ENCODE assay signal across 8 cellular contexts in genomic region chr1:19918057-19918456, GRCh38. TPM values are rescaled to one million over a fixed set of nuclear protein-coding genes. Genes with fewer than 3 reads are reported as not detected.
A peak's percentile ranks its signal among the peaks of the same experiment; 100 is the strongest.
DNase-seq lines count a peak whose midpoint lies in the region; ATAC-seq and TF ChIP-seq lines count a peak whose summit lies in the region.

No MANE protein-coding gene starts in this region.

- H3K79me2 ChIP-seq in SU-DHL-6 (ENCODE audit: insufficient read depth, low read length), result no peaks in the 10 kb centered on the region

- H3K27me3 ChIP-seq in SU-DHL-6 (ENCODE audit: low read length), result no peaks in the 10 kb centered on the region
- H3K27me3 ChIP-seq in heart right ventricle, result peaks cover 0 to 8% (median 0%) of the 10 kb centered on the region in 7 donors
- no peaks in the 10 kb centered on the region for H3K27me3 ChIP-seq in aorta (ENCODE audit: control insufficient read depth in 1 of 2, insufficient read depth in 2 of 2, low read length in 1 of 2)

- DNase-seq in GF-D8 (lab: John Stamatoyannopoulos, UW) (peak; percentile 18), NCI-H1048 (lab: John Stamatoyannopoulos, UW) (peak; percentile 51), heart right ventricle (peak; percentile 75 to 80), pulmonary artery endothelial cell (ENCODE audit: low read depth, low spot score) (peak; percentile 30), aorta (peak; percentile 82 to 91)
- peak; percentile 75 for DNase-seq in activated naive CD8-positive, alpha-beta T cell treated with anti-CD3 and anti-CD28 coated beads, Interleukin-2, amount 50 U/mL, for 16 hours (ENCODE audit: low read depth, low spot score)

- ATAC-seq in heart right ventricle, result peak; percentile 49 to 87 (median 82)
- ATAC-seq in aorta (ENCODE audit: low FRiP score), result peak; percentile 78
- no peak for ATAC-seq in GM19328 (IDR thresholded peaks at IDR 0.05; ENCODE audit: unreplicated experiment)

- H4K20me1 ChIP-seq in SU-DHL-6 (ENCODE audit: low read depth, low read length), result no peaks in the 10 kb centered on the region

- WGBS in heart right ventricle, 2 donors, result 10 to 12% methylated on average over 6 of the region's 6 CpGs
- 12 to 16% methylated on average over 6 of the region's 6 CpGs for WGBS in aorta, 2 donors

- TF ChIP-seq CTCF in SU-DHL-6 (IDR thresholded peaks at IDR 0.05; ENCODE audit: insufficient read depth, low read length, poor library complexity, severe bottlenecking) (peak; percentile 82), heart right ventricle (IDR thresholded peaks at IDR 0.05) (peak; percentile 80 to 92 (median 90))

- intact Hi-C loops in heart right ventricle (cut with DNase I) (loop anchor here (1.0 to 5.0 kb wide), 10 partner anchors 49 to 577 kb away; no protein-coding TSS in a partner anchor), aorta (cut with DNase I) (loop anchor here (1.0 to 2.0 kb wide), 4 partner anchors 234 to 577 kb away; no protein-coding TSS in a partner anchor)

- no peak overlapping the region for H3K9ac ChIP-seq in SU-DHL-6 (ENCODE audit: low read length)

- H3K9me2 ChIP-seq in SU-DHL-6 (replicated peaks; ENCODE audit: insufficient read depth, low read length), result no peaks in the 10 kb centered on the region

- no peak overlapping the region for H2AFZ ChIP-seq in SU-DHL-6 (ENCODE audit: low read depth, low read length, severe bottlenecking)

- no peak overlapping the region for H3K4me2 ChIP-seq in SU-DHL-6 (ENCODE audit: low read depth, low read length, poor library complexity, severe bottlenecking)

- H3K4me1 ChIP-seq in heart right ventricle, result peaks cover 0 to 10% (median 0%) of the 10 kb centered on the region in 9 donors
- no peaks in the 10 kb centered on the region for H3K4me1 ChIP-seq in aorta (ENCODE audit: control insufficient read depth in 1 of 2, insufficient read depth in 2 of 2, low read length in 2 of 2)

- H3K36me3 ChIP-seq in SU-DHL-6 (ENCODE audit: low read length) (no peaks in the 10 kb centered on the region), heart right ventricle (peaks cover 0 to 23% (median 5%) of the 10 kb centered on the region in 9 donors), aorta (ENCODE audit: control insufficient read depth in 1 of 2, insufficient read depth in 2 of 2, low read length in 1 of 2) (peaks cover 0 to 5% of the 10 kb centered on the region in 2 donors)

- no peak overlapping the region for H3K27ac ChIP-seq in SU-DHL-6 (ENCODE audit: low read depth, low read length)
- peak overlapping the region in 1 of 10 donors; percentile 17 for H3K27ac ChIP-seq in heart right ventricle
- H3K27ac ChIP-seq in aorta (ENCODE audit: low read depth in 1 of 2, low read length in 2 of 2), result no peak overlapping the region

- H3F3A ChIP-seq in SU-DHL-6 (ENCODE audit: insufficient read depth), result no peaks in the 10 kb centered on the region

- no peaks in the 10 kb centered on the region for H3K9me3 ChIP-seq in SU-DHL-6 (ENCODE audit: insufficient read depth, low read length)
- no peaks in the 10 kb centered on the region for H3K9me3 ChIP-seq in heart right ventricle
- H3K9me3 ChIP-seq in aorta (ENCODE audit: control insufficient read depth, low read length), result no peaks in the 10 kb centered on the region

- H3K4me3 ChIP-seq in SU-DHL-6 (ENCODE audit: insufficient read depth, low read length, poor library complexity, severe bottlenecking) (no peak overlapping the region), heart right ventricle (no peak overlapping the region), aorta (ENCODE audit: low read length in 2 of 2) (no peak overlapping the region)

RNA-seq across cellular contexts. Expression of gene PLA2G2E, which starts 5.4 kb away (rescaled TPM):
- total RNA-seq in heart right ventricle, result not detected
- not detected for polyA plus RNA-seq in heart right ventricle
- total RNA-seq in pulmonary artery endothelial cell, result not detected in 2 replicates
- total RNA-seq in aorta, result not detected
- not detected for polyA plus RNA-seq in aorta

RNA-seq across cellular contexts. Expression of gene OTUD3, which starts 35.9 kb away (rescaled TPM):
- total RNA-seq in heart right ventricle, result 1 to 10 TPM; 3.1 to 5.7 (median 4.0) TPM
- polyA plus RNA-seq in heart right ventricle, result 1 to 10 TPM; 1.2 to 3.0 TPM
- total RNA-seq in pulmonary artery endothelial cell, result 4.2 and 4.7 TPM in 2 replicates
- 10 to 100 TPM; 11.5 to 19.5 TPM for total RNA-seq in aorta
- polyA plus RNA-seq in aorta, result 1 to 10 TPM; 1.3 to 5.0 TPM

Comparison
In these comparisons a context has a peak if more than half of its experiments do, and no peak if none do; other contexts are left out.
1. DNase-seq: peak in every context shown above with its lines; median percentile 86 in aorta; 78 in heart right ventricle; 75 in activated naive CD8-positive, alpha-beta T cell treated with anti-CD3 and anti-CD28 coated beads, Interleukin-2, amount 50 U/mL, for 16 hours; 51 in NCI-H1048; 30 in pulmonary artery endothelial cell; 18 in GF-D8.